In genomic region chr10:19832624-19833507, GRCh38 we compare ENCODE assay signal across 14 cellular contexts. TPM values are rescaled to one million over a fixed set of nuclear protein-coding genes. Genes with fewer than 3 reads are reported as not detected.
DNase-seq lines count a peak whose midpoint lies in the region; ATAC-seq, FAIRE-seq and TF ChIP-seq lines count a peak whose summit lies in the region.
"Had no signal": no experiment of that assay in that cellular context is flagged by ENCODE, and none has a peak within 500 bp of the region (broad histone marks: within the 10 kb centered on the region; RNA-seq: fewer than 3 reads in every experiment).

No MANE protein-coding gene starts in this region.

- H3K27ac ChIP-seq in H9 (ENCODE audit: insufficient read length, low read depth, low read length) (no peak overlapping the region), esophagus (ENCODE audit: low read depth in 2 of 2, low read length in 1 of 2) (peak overlapping the region; percentile 64 to 81), osteoblast (ENCODE audit: low read depth, low read length) (no peak overlapping the region)

- no peak overlapping the region for H4K8ac ChIP-seq in H9 (replicated peaks; ENCODE audit: insufficient read length, low read depth, low read length)

- TF ChIP-seq CTCF in H9 (conservative IDR thresholded peaks at IDR 0.05) = no peak
- no peak for TF ChIP-seq CTCF in osteoblast (IDR thresholded peaks at IDR 0.05; ENCODE audit: extremely low read depth, low read depth, low read length)

- H3K4me1 Mint-ChIP-seq in H9 = peaks cover 70 to 75% of the 10 kb centered on the region in 2 experiments

- H3K4me1 ChIP-seq in H9 (ENCODE audit: insufficient read depth, low read length) = peaks cover 11% of the 10 kb centered on the region; the same call in 1 of the 2 replicates
- peaks cover 0 to 6% of the 10 kb centered on the region in 2 donors for H3K4me1 ChIP-seq in esophagus (ENCODE audit: control insufficient read depth in 2 of 2, insufficient read depth in 2 of 2, low read length in 1 of 2)
- H3K4me1 ChIP-seq in osteoblast (ENCODE audit: insufficient read depth, low read length) = no peaks in the 10 kb centered on the region

- H3K4ac ChIP-seq in H9 (ENCODE audit: low read depth, low read length) = no peak overlapping the region

- H3K14ac ChIP-seq in H9 (ENCODE audit: insufficient read depth, low read length) = no peak overlapping the region

- H2AFZ ChIP-seq in H9 (ENCODE audit: low read length) (no peak overlapping the region), osteoblast (ENCODE audit: low read length) (peak overlapping the region; percentile 47)

- H2BK5ac ChIP-seq in H9 (ENCODE audit: insufficient read length, low read length) = no peak overlapping the region

- H3K56ac ChIP-seq in H9 (ENCODE audit: insufficient read length, low read depth, low read length) = no peak overlapping the region

- H4K91ac ChIP-seq in H9 (ENCODE audit: insufficient read length, low read depth, low read length) = no peak overlapping the region

- H4K5ac ChIP-seq in H9 (ENCODE audit: insufficient read length, low read depth, low read length) = no peak overlapping the region

- no peaks in the 10 kb centered on the region for H3K23me2 ChIP-seq in H9 (ENCODE audit: insufficient read length, low read depth, low read length, poor library complexity, severe bottlenecking)

- no peak overlapping the region for H3K9ac ChIP-seq in H9 (ENCODE audit: extremely low read depth, insufficient read length, low read length)

- H3K23ac ChIP-seq in H9 (ENCODE audit: insufficient read length, low read depth, low read length) = no peak overlapping the region

- peak; percentile 84 for FAIRE-seq in RCC 7860 (lab: Jason Lieb, UNC)
- FAIRE-seq: GM12891 had no signal

- H3K27ac Mint-ChIP-seq in H9 = peak overlapping the region; percentile 12 to 94 (median 84); a peak in 6 of 7 replicates

- no peak overlapping the region for H3K18ac ChIP-seq in H9 (ENCODE audit: insufficient read length, low read depth, low read length)

- peaks cover 3 to 4% of the 10 kb centered on the region in 2 experiments; a peak in 4 of 5 replicates for H3K9me3 Mint-ChIP-seq in H9

- peak; percentile 46 for DNase-seq in H9
- DNase-seq in RCC 7860 (ENCODE audit: low spot score) = peak; percentile 24
- no peak for DNase-seq in osteoblast (ENCODE audit: insufficient read length, low spot score, missing footprints)
- no peak for DNase-seq in stimulated activated CD4-positive, alpha-beta T cell treated with anti-CD3 and anti-CD28 coated beads, Interleukin-2, amount 100 ng/mL, for 48 hours
- DNase-seq in ureter (ENCODE audit: low spot score) = no peak
- DNase-seq in OCI-M2 (lab: John Stamatoyannopoulos, UW; ENCODE audit: unreplicated experiment) = no peak
- DNase-seq: DND-41, HCEC 1CT, NCI-H1105, NCI-H526 treated with DMSO at 0.1 percent for 48 hours, RPMI8226 had no signal

- H2BK20ac ChIP-seq in H9 (ENCODE audit: low read depth, low read length, poor library complexity, severe bottlenecking) = no peak overlapping the region

- no peak overlapping the region for H3T11ph ChIP-seq in H9 (ENCODE audit: low read length)

- H2BK120ac ChIP-seq in H9 (ENCODE audit: low read depth, low read length, poor library complexity, severe bottlenecking) = no peak overlapping the region

- peaks cover 11% of the 10 kb centered on the region for H3K79me1 ChIP-seq in H9 (ENCODE audit: insufficient read depth, low read depth, low read length, poor library complexity, severe bottlenecking)

- H3K4me3 ChIP-seq in esophagus (ENCODE audit: low read depth in 1 of 2, low read length in 2 of 2) = no peak overlapping the region
- no peak overlapping the region for H3K4me3 ChIP-seq in osteoblast (ENCODE audit: insufficient read depth, low read length)

- H2BK12ac ChIP-seq in H9 (ENCODE audit: insufficient read length, low read depth, low read length) = no peak overlapping the region

- H3K27me3 ChIP-seq in H9 (ENCODE audit: insufficient read depth, low read length) = no peaks in the 10 kb centered on the region
- no peaks in the 10 kb centered on the region for H3K27me3 ChIP-seq in esophagus (ENCODE audit: control insufficient read depth in 1 of 2, insufficient read depth in 2 of 2, low read length in 2 of 2)
- H3K27me3 ChIP-seq in osteoblast (ENCODE audit: insufficient read depth, low read length) = no peaks in the 10 kb centered on the region

- H4K20me1 ChIP-seq in H9 (ENCODE audit: control insufficient read depth, insufficient read depth, insufficient read length) = no peaks in the 10 kb centered on the region
- H4K20me1 ChIP-seq in osteoblast (ENCODE audit: insufficient read depth, low read length) = no peaks in the 10 kb centered on the region

- H3K4me2 ChIP-seq in H9 (ENCODE audit: insufficient read depth, insufficient read length, low read length) (no peak overlapping the region), osteoblast (ENCODE audit: insufficient read depth, low read length) (peak overlapping the region; percentile 23)

- no peak overlapping the region for H2AK5ac ChIP-seq in H9 (ENCODE audit: insufficient read length, low read length)

- WGBS in H9 (ENCODE audit: extremely low coverage, insufficient read length, low lambda C conversion rate) = no CpG with 5 or more reads among the region's 14 CpGs
- WGBS in esophagus, 2 donors = 37 to 38% methylated on average over 14 of the region's 14 CpGs

- H2BK15ac ChIP-seq in H9 (ENCODE audit: low read depth, low read length) = no peak overlapping the region

- no peaks in the 10 kb centered on the region for H3K36me3 ChIP-seq in esophagus (ENCODE audit: control insufficient read depth in 2 of 2, insufficient read depth in 2 of 2, low read length in 1 of 2)
- H3K36me3 ChIP-seq in osteoblast (ENCODE audit: insufficient read depth, low read length) = no peaks in the 10 kb centered on the region

- H3K79me2 ChIP-seq in H9 (ENCODE audit: insufficient read depth, low read length) (peaks cover 20% of the 10 kb centered on the region; the same call in 1 of the 2 replicates), osteoblast (ENCODE audit: insufficient read depth, low read length) (no peaks in the 10 kb centered on the region)

- no peak overlapping the region for H3K4me3 Mint-ChIP-seq in H9

- no peak for ATAC-seq in HG03108 (IDR thresholded peaks at IDR 0.05; ENCODE audit: unreplicated experiment)

- peaks cover 10 to 20% (median 19%) of the 10 kb centered on the region in 3 experiments for H3K36me3 Mint-ChIP-seq in H9 (ENCODE audit: insufficient read depth in 1 of 3, low read depth in 3 of 3)

- H3K9me3 ChIP-seq in H9 (ENCODE audit: control insufficient read depth, low read depth, low read length) (no peaks in the 10 kb centered on the region), esophagus (ENCODE audit: control insufficient read depth in 2 of 2, insufficient read depth in 1 of 2, low read depth in 1 of 2, low read length in 1 of 2) (no peaks in the 10 kb centered on the region), osteoblast (ENCODE audit: low read depth, low read length) (no peaks in the 10 kb centered on the region)

- H3K27me3 Mint-ChIP-seq in H9 (ENCODE audit: low read depth) = no peaks in the 10 kb centered on the region

RNA-seq across cellular contexts. Expression of gene PLXDC2, which starts 16.6 kb away (rescaled TPM):
- total RNA-seq in H9 (2021) = 34.1 and 38.7 TPM in 2 replicates
- 10 to 100 TPM; 11.9 to 13.0 TPM for polyA plus RNA-seq in esophagus
- total RNA-seq in osteoblast = 63.3 and 86.9 TPM in 2 replicates
- 48.7 TPM for total RNA-seq in ureter

Comparison
In these comparisons a context has a peak if more than half of its experiments do, and no peak if none do; other contexts are left out.
1. DNase-seq: peak in H9 (single experiment) and RCC 7860 (single experiment); none in osteoblast (single experiment), stimulated activated CD4-positive, alpha-beta T cell treated with anti-CD3 and anti-CD28 coated beads, Interleukin-2, amount 100 ng/mL, for 48 hours (0 of 2), ureter (single experiment) and OCI-M2 (single experiment).
2. H3K27ac ChIP-seq: peak in esophagus (2 of 2); none in H9 (single experiment) and osteoblast (single experiment).